13 cellular contexts compared by ENCODE assay signal in the genomic region with DNA sequence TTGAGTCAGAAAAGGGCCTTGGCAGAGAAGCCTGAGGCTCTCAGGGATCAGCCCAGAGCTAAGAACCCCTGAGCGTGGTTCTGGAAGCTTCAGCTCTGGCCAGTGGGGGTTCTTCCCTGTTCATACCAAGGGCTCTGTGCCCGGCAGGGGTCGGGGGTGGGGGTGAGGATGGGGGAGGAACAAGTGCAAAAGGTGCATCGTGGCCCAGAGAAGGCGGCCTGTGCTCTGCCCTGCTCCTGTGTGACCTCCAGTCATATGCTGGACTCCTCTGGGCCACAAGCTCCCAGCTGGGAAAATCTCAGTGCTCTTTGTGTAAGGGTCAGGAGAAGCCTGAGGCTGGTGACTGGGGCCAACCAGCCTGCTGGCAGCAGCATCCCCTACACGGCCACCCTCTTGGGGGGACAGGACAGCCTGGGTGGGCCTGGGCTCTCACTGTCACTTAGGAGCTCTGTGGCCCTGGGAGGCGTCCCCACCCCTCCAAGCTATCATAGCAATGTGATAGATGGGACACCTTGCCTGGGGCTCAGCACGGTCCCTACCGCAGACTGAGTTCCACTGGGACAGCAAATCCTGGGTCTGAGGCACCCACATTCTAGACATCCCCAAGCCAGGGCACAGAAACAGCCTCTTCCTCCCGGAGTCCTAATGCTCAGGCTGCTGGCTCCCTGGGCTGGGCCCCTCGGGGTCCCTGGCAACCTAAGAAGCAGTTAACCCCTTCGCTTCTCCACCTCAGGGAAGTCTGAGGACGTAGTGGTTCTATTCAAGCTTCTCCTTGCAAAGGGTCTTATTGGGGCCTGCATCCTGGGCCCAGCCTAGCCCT. TPM values are rescaled to one million over a fixed set of nuclear protein-coding genes. Genes with fewer than 3 reads are reported as not detected.
A peak's percentile ranks its signal among the peaks of the same experiment; 100 is the strongest.
DNase-seq lines count a peak whose midpoint lies in the region; ATAC-seq, FAIRE-seq and TF ChIP-seq lines count a peak whose summit lies in the region.
"Had no signal": no experiment of that assay in that cellular context is flagged by ENCODE, and none has a peak within 500 bp of the region (broad histone marks: within the 10 kb centered on the region; RNA-seq: fewer than 3 reads in every experiment).

No MANE protein-coding gene starts in this region.

- H3K9me3 ChIP-seq in body of pancreas (no peaks in the 10 kb centered on the region), kidney (ENCODE audit: control insufficient read depth in 1 of 2, low read length in 2 of 2) (peaks cover 0 to 2% of the 10 kb centered on the region in 2 donors), mucosa of descending colon (peaks cover 13% of the 10 kb centered on the region)
- H3K9me3 ChIP-seq: SJSA1 had no signal

- WGBS in body of pancreas, 2 donors, result 58 to 69% methylated on average over 5 to 13 of the region's 13 CpGs

- peak overlapping the region; percentile 48 to 56 for H3K9ac ChIP-seq in kidney (ENCODE audit: low read length in 2 of 2)
- no peak overlapping the region for H3K9ac ChIP-seq in rectal smooth muscle tissue (ENCODE audit: low read length)
- H3K9ac ChIP-seq: BLaER1 had no signal

- TF ChIP-seq CTCF in body of pancreas (IDR thresholded peaks at IDR 0.05) (no peak), kidney (IDR thresholded peaks at IDR 0.05; ENCODE audit: borderline replicate concordance, extremely low read depth, insufficient read depth) (no peak), mucosa of descending colon (IDR thresholded peaks at IDR 0.05) (no peak)

- peak overlapping the region in 3 of 4 donors; percentile 34 to 65 (median 38) for H3K27ac ChIP-seq in body of pancreas
- H3K27ac ChIP-seq in kidney (ENCODE audit: low read depth in 2 of 2, low read length in 2 of 2), result peak overlapping the region; percentile 93
- no peak overlapping the region for H3K27ac ChIP-seq in rectal smooth muscle tissue (ENCODE audit: low read depth, low read length)
- H3K27ac ChIP-seq: BLaER1, SJSA1 had no signal

- no peak overlapping the region for H3K4me3 ChIP-seq in H7 (ENCODE audit: insufficient read depth, low read depth, low read length)
- no peak overlapping the region for H3K4me3 ChIP-seq in body of pancreas
- H3K4me3 ChIP-seq in kidney (ENCODE audit: low read length in 2 of 2), result peak overlapping the region; percentile 45 to 49
- peak overlapping the region; percentile 8 for H3K4me3 ChIP-seq in rectal smooth muscle tissue (ENCODE audit: low read length)
- H3K4me3 ChIP-seq in mucosa of descending colon, result no peak overlapping the region
- H3K4me3 ChIP-seq: BLaER1, SJSA1 had no signal

- no peak for TF ChIP-seq POLR2A in body of pancreas (IDR thresholded peaks at IDR 0.05)

- intact Hi-C loops in body of pancreas (cut with DNase I), result no loop called here
- intact Hi-C loops in kidney (cut with DNase I), result no loop called here
- intact Hi-C loops in mucosa of descending colon (cut with DNase I, micrococcal nuclease), result no loop called here

- ATAC-seq in body of pancreas, result no peak
- ATAC-seq in mucosa of descending colon, result no peak
- ATAC-seq in activated CD4-positive, CD25-positive, alpha-beta regulatory T cell treated with anti-CD3 and anti-CD28 coated beads, Interleukin-2, amount 50 U/mL, for 24 hours, result no peak
- ATAC-seq: stimulated activated naive CD8-positive, alpha-beta T cell treated with anti-CD3 and anti-CD28 coated beads, Interleukin-15, amount 100 ng/mL, for 72 hours had no signal

- H3K36me3 ChIP-seq in H7 (replicated peaks; ENCODE audit: control insufficient read depth, insufficient read depth, low read length) (no peaks in the 10 kb centered on the region), body of pancreas (replicated peaks in 1 of 2; ENCODE audit: insufficient read depth in 1 of 2, low read depth in 2 of 2) (no peaks in the 10 kb centered on the region), kidney (ENCODE audit: control insufficient read depth in 1 of 2, insufficient read depth in 2 of 2, low read length in 2 of 2) (no peaks in the 10 kb centered on the region), rectal smooth muscle tissue (ENCODE audit: control insufficient read depth, insufficient read depth, low read length) (no peaks in the 10 kb centered on the region), mucosa of descending colon (ENCODE audit: low read depth) (no peaks in the 10 kb centered on the region)
- H3K36me3 ChIP-seq: BLaER1, SJSA1 had no signal

- DNase-seq in H7 (peak; percentile 58), body of pancreas (no peak), kidney (peak; percentile 67), mucosa of descending colon (no peak), GOT3 (lab: John Stamatoyannopoulos, UW) (no peak)
- no peak for DNase-seq in activated CD8-positive, alpha-beta memory T cell treated with anti-CD3 and anti-CD28 coated beads for 24 hours
- DNase-seq: activated CD4-positive, alpha-beta T cell treated with anti-CD3 and anti-CD28 coated beads, Interleukin-2, amount 50 U/mL, for 4 hours; NCI-H226 had no signal

- H3K27me3 ChIP-seq in H7 (ENCODE audit: control insufficient read depth, insufficient read depth, low read length), result no peaks in the 10 kb centered on the region
- H3K27me3 ChIP-seq in body of pancreas, result no peaks in the 10 kb centered on the region
- H3K27me3 ChIP-seq in rectal smooth muscle tissue (ENCODE audit: control insufficient read depth, insufficient read depth, low read length), result no peaks in the 10 kb centered on the region
- H3K27me3 ChIP-seq: BLaER1, SJSA1 had no signal

- H3K4me1 ChIP-seq in body of pancreas, result peaks cover 14% of the 10 kb centered on the region
- peaks cover 13 to 40% of the 10 kb centered on the region in 2 donors for H3K4me1 ChIP-seq in kidney (ENCODE audit: control insufficient read depth in 1 of 2, insufficient read depth in 1 of 2, low read depth in 1 of 2, low read length in 2 of 2)
- H3K4me1 ChIP-seq in rectal smooth muscle tissue (ENCODE audit: control insufficient read depth, insufficient read depth, low read length), result no peaks in the 10 kb centered on the region
- no peaks in the 10 kb centered on the region for H3K4me1 ChIP-seq in mucosa of descending colon (ENCODE audit: low read depth)

- no peak for FAIRE-seq in kidney (lab: Jason Lieb, UNC)

RNA-seq across cellular contexts. Expression of a gene that starts 2.5 kb away (rescaled TPM):
- total RNA-seq in H7 (2014; rRNA removed; shearing (Covaris generic)), result 1.7 and 2.7 TPM in 2 replicates
- total RNA-seq in body of pancreas (10 to 100 TPM; 16.8 to 17.4 TPM), kidney (65.9 TPM), mucosa of descending colon (10 to 100 TPM in 1 of 3 donors, 1 to 10 TPM in 2; 5.7 to 11.5 (median 8.3) TPM)
- polyA plus RNA-seq in kidney (ENCODE audit: insufficient read depth, low read depth, low replicate concordance), result 19.9 TPM

RNA-seq across cellular contexts. Expression of a gene that starts 3.5 kb away (rescaled TPM):
- total RNA-seq in H7 (2014; rRNA removed; shearing (Covaris generic)), result 23.4 and 26.7 TPM in 2 replicates
- total RNA-seq in body of pancreas (1 to 10 TPM; 2.6 to 3.0 TPM), kidney (41.3 TPM), mucosa of descending colon (10 to 100 TPM in 1 of 3 donors, 1 to 10 TPM in 2; 2.9 to 22.1 (median 8.3) TPM)
- 92.8 TPM for polyA plus RNA-seq in kidney (ENCODE audit: insufficient read depth, low read depth, low replicate concordance)

RNA-seq across cellular contexts. Expression of a gene that starts 13.4 kb away (rescaled TPM):
- total RNA-seq in H7 (2014; rRNA removed; shearing (Covaris generic)), result not detected in 2 replicates
- total RNA-seq in body of pancreas, result 100 to 1,000 TPM; 113 to 115 TPM
- 357 TPM for total RNA-seq in kidney
- 897 TPM for polyA plus RNA-seq in kidney (ENCODE audit: insufficient read depth, low read depth, low replicate concordance)
- 100 to 1,000 TPM in 1 of 3 donors, 10 to 100 TPM in 2; 48.6 to 127 (median 90.6) TPM for total RNA-seq in mucosa of descending colon
- total RNA-seq: SJSA1 had no signal

Comparison
In these comparisons a context has a peak if more than half of its experiments do, and no peak if none do; other contexts are left out.
1. DNase-seq: peak in H7 (single experiment) and kidney (single experiment); none in body of pancreas (0 of 4), mucosa of descending colon (0 of 3), activated CD8-positive, alpha-beta memory T cell treated with anti-CD3 and anti-CD28 coated beads for 24 hours (single experiment) and GOT3 (single experiment).
2. H3K4me3 ChIP-seq: peak in kidney (2 of 2) and rectal smooth muscle tissue (single experiment); none in H7 (single experiment), body of pancreas (0 of 2) and mucosa of descending colon (single experiment).
3. RNA of a gene that starts 13.4 kb away (total RNA-seq): 357 TPM in kidney (single experiment), 113 to 115 TPM in body of pancreas and 48.6 to 127 TPM in mucosa of descending colon; not detected in H7; every median in the first group is over 10 times any median in the second.